8 cellular contexts compared by ENCODE assay signal in the genomic region with DNA sequence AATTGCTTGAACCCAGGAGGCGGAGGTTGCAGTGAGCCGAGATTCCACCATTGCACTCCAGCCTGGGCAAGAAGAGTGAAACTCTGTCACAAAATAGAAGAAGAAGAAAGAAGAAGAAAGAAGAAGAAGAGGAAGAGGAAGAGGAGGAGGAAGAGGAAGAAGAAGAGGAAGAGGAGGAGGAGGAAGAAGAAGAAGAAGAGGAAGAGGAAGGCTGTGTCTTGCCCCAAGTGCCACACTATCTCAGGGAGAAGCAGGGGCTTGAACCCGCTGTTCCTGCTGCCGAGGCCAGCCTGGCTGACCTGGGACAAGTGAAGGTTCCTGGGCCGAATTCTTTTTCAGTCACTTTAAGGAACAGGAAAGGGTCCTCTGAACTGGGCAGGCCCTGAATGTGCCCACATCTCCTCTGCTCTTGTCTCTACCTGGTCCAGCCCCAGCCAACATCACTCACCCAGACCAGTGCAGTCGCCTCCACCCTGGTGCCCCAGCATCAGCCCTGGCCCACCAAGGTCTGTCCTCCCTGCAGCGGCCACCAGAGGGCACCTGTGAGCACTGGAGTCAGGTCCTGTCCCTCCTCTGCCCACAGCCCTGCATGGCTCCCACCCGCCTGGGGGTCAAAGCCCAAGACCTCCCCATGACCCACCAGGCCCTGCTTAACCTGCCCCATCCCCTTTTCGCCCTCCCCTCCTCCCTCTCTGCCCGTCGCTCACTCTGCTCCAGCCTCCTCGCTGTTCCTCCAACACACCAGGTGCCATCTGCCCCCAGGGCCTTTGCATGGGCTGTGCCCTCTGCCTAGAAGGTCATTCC. TPM values are rescaled to one million over a fixed set of nuclear protein-coding genes. Genes with fewer than 3 reads are reported as not detected.
DNase-seq lines count a peak whose midpoint lies in the region; TF ChIP-seq lines count a peak whose summit lies in the region.

No MANE protein-coding gene starts in this region.

- H3K27me3 ChIP-seq in dorsolateral prefrontal cortex: no peaks in the 10 kb centered on the region

- peak overlapping the region in 11 of 59 donors; percentile 6 to 64 (median 14) for H3K27ac ChIP-seq in dorsolateral prefrontal cortex

- TF ChIP-seq CTCF in dorsolateral prefrontal cortex (IDR thresholded peaks at IDR 0.05 in 54 of 56, conservative IDR thresholded peaks at IDR 0.05 in 2 of 56; ENCODE audit: low read depth in 1 of 56, partially characterized antibody in 56 of 56): peak in 55 of 56 donors; percentile 54 to 94 (median 85)

- H3K4me3 ChIP-seq in dorsolateral prefrontal cortex: no peak overlapping the region

- DNase-seq in SIG-M5 treated with dmso at 0.1 percent for 504 hours (lab: John Stamatoyannopoulos, UW; ENCODE audit: unreplicated experiment) (peak; percentile 28), SIG-M5 (lab: John Stamatoyannopoulos, UW) (no peak), NCI-H524 treated with DMSO at 0.1 percent for 48 hours (lab: John Stamatoyannopoulos, UW) (peak; percentile 3), dorsolateral prefrontal cortex (peak; percentile 65 to 82 (median 75)), lung microvascular endothelial cell (ENCODE audit: low read depth in 2 of 2) (peak; percentile 75 to 84), NCI-H128 (lab: John Stamatoyannopoulos, UW; ENCODE audit: unreplicated experiment) (no peak)
- peak; percentile 97 for DNase-seq in activated CD4-positive, alpha-beta T cell treated with anti-CD3 and anti-CD28 coated beads, Interleukin-2, amount 50 U/mL, for 48 hours
- DNase-seq in stimulated activated CD8-positive, alpha-beta memory T cell treated with anti-CD3 and anti-CD28 coated beads, Interleukin-15, amount 100 ng/mL, for 48 hours (ENCODE audit: low read depth in 2 of 2): peak; percentile 74 to 76

- intact Hi-C loops in dorsolateral prefrontal cortex (cut with DNase I): loop anchor here in 1 of 2 donors (2.0 to 5.0 kb wide), 3 partner anchors 41 to 156 kb away; partner anchors contain the start of gene KDM4B

RNA-seq across cellular contexts. Expression of gene TICAM1, which starts 20.0 kb away (rescaled TPM):
- total RNA-seq in dorsolateral prefrontal cortex: 10 to 100 TPM in 114 of 120 experiments, 1 to 10 TPM in 6; 8.8 to 19.8 (median 13.4) TPM
- 2.0 and 2.8 TPM in 2 replicates for total RNA-seq in lung microvascular endothelial cell

RNA-seq across cellular contexts. Expression of gene FEM1A, which starts 20.0 kb away (rescaled TPM):
- total RNA-seq in dorsolateral prefrontal cortex (10 to 100 TPM; 12.6 to 24.5 (median 16.8) TPM), lung microvascular endothelial cell (10.0 and 17.3 TPM in 2 replicates)

RNA-seq across cellular contexts. Expression of gene PLIN3, which starts 55.9 kb away (rescaled TPM):
- total RNA-seq in dorsolateral prefrontal cortex (100 to 1,000 TPM in 2 of 120 experiments, 10 to 100 TPM in 118; 10.5 to 104 (median 28.0) TPM), lung microvascular endothelial cell (44.0 and 70.2 TPM in 2 replicates)

Comparison
In these comparisons a context has a peak if more than half of its experiments do, and no peak if none do; other contexts are left out.
1. DNase-seq: peak in SIG-M5 treated with dmso at 0.1 percent for 504 hours (single experiment), NCI-H524 treated with DMSO at 0.1 percent for 48 hours (single experiment), activated CD4-positive, alpha-beta T cell treated with anti-CD3 and anti-CD28 coated beads, Interleukin-2, amount 50 U/mL, for 48 hours (2 of 2), dorsolateral prefrontal cortex (10 of 10), lung microvascular endothelial cell (2 of 2) and stimulated activated CD8-positive, alpha-beta memory T cell treated with anti-CD3 and anti-CD28 coated beads, Interleukin-15, amount 100 ng/mL, for 48 hours (2 of 2); none in SIG-M5 (single experiment) and NCI-H128 (single experiment).